8 cellular contexts compared by ENCODE assay signal in the genomic region with DNA sequence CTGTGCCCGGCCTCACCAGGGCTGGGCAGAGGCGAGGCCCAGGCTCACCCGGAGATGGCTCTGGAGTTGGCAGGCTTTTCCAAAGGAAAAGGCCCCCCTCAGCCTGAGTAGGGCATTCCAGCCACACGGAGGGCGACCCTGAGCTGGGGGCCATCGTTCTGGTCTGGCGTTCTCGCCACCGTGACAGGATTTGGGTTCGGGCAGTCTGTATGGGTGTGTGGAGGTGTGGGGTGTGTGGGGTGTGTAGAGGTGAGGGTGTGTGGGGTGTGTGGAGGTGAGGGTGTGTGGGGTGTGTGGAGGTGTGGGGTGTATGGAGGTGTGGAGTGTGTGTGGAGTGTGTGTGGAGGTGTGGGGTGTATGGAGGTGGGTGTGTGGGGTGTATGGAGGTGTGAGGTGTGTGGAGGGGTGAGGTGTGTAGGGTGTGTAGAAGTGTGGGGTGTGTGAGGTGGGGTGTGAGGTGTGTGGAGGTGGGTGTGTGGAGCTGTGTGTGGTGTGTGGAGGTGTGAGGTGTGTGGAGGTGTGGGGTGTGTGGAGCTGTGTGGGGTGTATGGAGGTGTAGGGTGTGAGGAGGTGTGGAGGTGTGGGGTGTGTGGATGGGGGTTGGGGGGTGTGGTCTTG. TPM values are rescaled to one million over a fixed set of nuclear protein-coding genes. Genes with fewer than 3 reads are reported as not detected.
"Had no signal": no experiment of that assay in that cellular context is flagged by ENCODE, and none has a peak within 500 bp of the region (broad histone marks: within the 10 kb centered on the region; RNA-seq: fewer than 3 reads in every experiment).

No MANE protein-coding gene starts in this region.

RNA-seq across cellular contexts. Expression of gene UPK3B, which starts 11.7 kb away (rescaled TPM):
- total RNA-seq: occipital lobe, pulmonary artery endothelial cell, smooth muscle cell had no signal
- polyA plus RNA-seq: naive thymus-derived CD4-positive, alpha-beta T cell; smooth muscle cell had no signal

RNA-seq across cellular contexts. Expression of gene SPDYE16, which starts 44.4 kb away (rescaled TPM):
- total RNA-seq: occipital lobe, pulmonary artery endothelial cell, right atrium auricular region, smooth muscle cell, transverse colon, urinary bladder, vagina had no signal
- polyA plus RNA-seq: smooth muscle cell had no signal
